Comparison of ENCODE assay signal across 8 cellular contexts in the genomic region with DNA sequence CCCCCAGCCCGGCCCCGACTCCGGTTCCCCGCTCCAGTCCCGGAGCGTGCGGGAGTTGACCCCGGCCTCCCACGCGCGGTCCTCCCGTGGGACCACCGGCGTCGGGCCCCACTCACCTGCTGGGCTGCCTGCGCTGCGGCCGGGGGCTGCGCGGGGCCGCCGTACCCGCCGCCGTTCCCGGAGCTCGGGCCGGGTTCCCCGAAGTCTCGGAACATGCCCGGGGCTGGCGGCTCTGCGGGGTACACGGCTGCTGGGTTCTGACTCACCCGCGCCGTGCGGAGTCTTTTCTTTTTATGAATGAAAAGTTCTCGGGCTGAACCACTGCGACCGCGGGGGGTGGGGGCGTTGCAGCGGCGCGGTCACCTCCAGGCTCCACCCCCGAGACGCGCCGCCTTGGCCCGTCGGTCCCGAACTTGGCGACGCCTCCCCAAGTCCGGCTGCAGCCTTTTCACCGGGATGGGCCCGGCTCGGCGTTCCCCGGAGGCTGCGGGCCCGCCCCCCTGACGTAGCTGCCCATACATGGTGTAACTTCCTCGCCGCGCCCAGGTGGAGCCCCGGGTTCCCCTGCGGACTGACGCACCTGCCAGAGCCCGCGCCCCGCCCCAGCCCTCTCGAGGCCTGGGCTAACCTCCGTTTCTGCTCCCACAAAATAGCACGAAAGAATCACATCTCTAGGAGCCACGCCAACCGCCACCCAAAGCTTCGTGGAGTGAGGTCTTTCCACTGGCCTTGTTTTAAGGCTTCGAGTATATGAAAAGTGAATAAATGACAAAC. TPM values are rescaled to one million over a fixed set of nuclear protein-coding genes. Genes with fewer than 3 reads are reported as not detected.
DNase-seq lines count a peak whose midpoint lies in the region; ATAC-seq and TF ChIP-seq lines count a peak whose summit lies in the region.

Gene FOSL1, minus strand, starts transcription at position 264 of the 774 bp plus-strand sequence. Its CDS starts 49 bp downstream, at position 215.

- TF ChIP-seq CTCF in A673 (conservative IDR thresholded peaks at IDR 0.05; ENCODE audit: low read depth, low read length) = no peak

- no peaks in the 10 kb centered on the region for H3K36me3 ChIP-seq in A673 (ENCODE audit: insufficient read depth, low read length, poor library complexity, severe bottlenecking)

- H3K9me3 Mint-ChIP-seq in activated CD8-positive, alpha-beta T cell treated with anti-CD3 and anti-CD28 coated beads, Interleukin-2, amount 10 ng/mL, durations not matched to agents 7 days and 5 days (ENCODE audit: insufficient read depth) = no peaks in the 10 kb centered on the region

- intact Hi-C loops in A673 (cut with micrococcal nuclease; ENCODE audit: unreplicated experiment) = no loop called here

- peaks cover 5% of the 10 kb centered on the region for H3K36me3 Mint-ChIP-seq in activated CD8-positive, alpha-beta T cell treated with anti-CD3 and anti-CD28 coated beads, Interleukin-2, amount 10 ng/mL, durations not matched to agents 7 days and 5 days (ENCODE audit: low read depth)

- ATAC-seq in GM18519 (IDR thresholded peaks at IDR 0.05; ENCODE audit: low FRiP score, unreplicated experiment) = peak; percentile 46
- ATAC-seq in HG03039 (IDR thresholded peaks at IDR 0.05; ENCODE audit: unreplicated experiment) = peak; percentile 58
- peak; percentile 88 for ATAC-seq in activated CD8-positive, alpha-beta T cell treated with anti-CD3 and anti-CD28 coated beads, Interleukin-2, amount 10 ng/mL, durations not matched to agents 7 days and 5 days

- H3K4me1 ChIP-seq in A673 (ENCODE audit: insufficient read depth, low read length, poor library complexity, severe bottlenecking) = peaks cover 6% of the 10 kb centered on the region

- peak within 1 kb of the TSS; percentile 71 for H3K27ac Mint-ChIP-seq in activated CD8-positive, alpha-beta T cell treated with anti-CD3 and anti-CD28 coated beads, Interleukin-2, amount 10 ng/mL, durations not matched to agents 7 days and 5 days

- POLR2A ChIA-PET in A673 (lab: Charles Lee; ENCODE audit: low non-redundant PET) = interaction anchor here (0.6 kb wide), 2 partner anchors 11 to 1405 kb away, joined by 3 to 5 read pairs; no protein-coding TSS in a partner anchor
- POLR2A ChIA-PET in activated CD8-positive, alpha-beta T cell treated with anti-CD3 and anti-CD28 coated beads, Interleukin-2, amount 10 ng/mL, durations not matched to agents 7 days and 5 days (lab: Charles Lee) = interaction anchor here (1.2 to 6.5 kb wide), 4 partner anchors 9 to 53 kb away, joined by 3 to 64 read pairs (median 8); partner anchors contain the start of genes CCDC85B and FIBP

- no TSS peak for BruUV-seq in A673 (replicated peaks; lab: Mats Ljungman, UMichigan)

- CTCF ChIA-PET in A673 (lab: Charles Lee) = interaction anchor here (1.2 to 1.8 kb wide), 2 partner anchors 12 to 15 kb away, joined by 3 to 11 read pairs; partner anchors contain the start of gene FIBP
- CTCF ChIA-PET in activated CD8-positive, alpha-beta T cell treated with anti-CD3 and anti-CD28 coated beads, Interleukin-2, amount 10 ng/mL, durations not matched to agents 7 days and 5 days (lab: Charles Lee) = interaction anchor here (0.5 to 3.7 kb wide), 7 partner anchors 10 to 438 kb away, joined by 3 to 55 read pairs (median 8); partner anchors contain the start of genes CCDC85B, FIBP and MUS81

- no peaks in the 10 kb centered on the region for H3K27me3 Mint-ChIP-seq in activated CD8-positive, alpha-beta T cell treated with anti-CD3 and anti-CD28 coated beads, Interleukin-2, amount 10 ng/mL, durations not matched to agents 7 days and 5 days (ENCODE audit: low read depth)

- peak within 1 kb of the TSS; percentile 47 for H3K27ac ChIP-seq in A673 (ENCODE audit: low read depth, low read length, poor library complexity, severe bottlenecking)

- H3K9me3 ChIP-seq in A673 (ENCODE audit: low read depth, low read length, poor library complexity, severe bottlenecking) = no peaks in the 10 kb centered on the region

- no peaks in the 10 kb centered on the region for H3K27me3 ChIP-seq in A673 (replicated peaks; ENCODE audit: insufficient read depth, low read depth, low read length, poor library complexity)

- peak within 1 kb of the TSS; percentile 66 for H3K4me3 Mint-ChIP-seq in activated CD8-positive, alpha-beta T cell treated with anti-CD3 and anti-CD28 coated beads, Interleukin-2, amount 10 ng/mL, durations not matched to agents 7 days and 5 days

- H3K4me3 ChIP-seq in A673 (ENCODE audit: low read depth, low read length, poor library complexity, severe bottlenecking) = peak within 1 kb of the TSS; percentile 65

- H3K4me1 Mint-ChIP-seq in activated CD8-positive, alpha-beta T cell treated with anti-CD3 and anti-CD28 coated beads, Interleukin-2, amount 10 ng/mL, durations not matched to agents 7 days and 5 days (ENCODE audit: low read depth) = peaks cover 59% of the 10 kb centered on the region

- DNase-seq in A673 (ENCODE audit: low spot score) (peak; percentile 94), NCI-H460 (ENCODE audit: extremely low read depth, low read depth) (peak; percentile 90), medulla oblongata (ENCODE audit: extremely low spot score) (peak; percentile 71)
- DNase-seq in activated CD8-positive, alpha-beta T cell treated with anti-CD3 and anti-CD28 coated beads, Interleukin-2, amount 10 ng/mL, durations not matched to agents 7 days and 5 days = peak; percentile 94
- peak; percentile 93 for DNase-seq in effector CD4-positive, alpha-beta T cell
- DNase-seq in stimulated activated CD4-positive, alpha-beta T cell treated with anti-CD3 and anti-CD28 coated beads, TNF-alpha, amount 100 ng/mL, for 4 hours (ENCODE audit: low read depth in 3 of 3) = peak; percentile 89 to 91 (median 90)

RNA-seq across cellular contexts. Expression of gene FOSL1, which starts in this region (rescaled TPM):
- 12.6 and 29.0 TPM in 2 replicates for total RNA-seq in A673 (2021)
- 56.1 and 58.4 TPM in 2 replicates for total RNA-seq in NCI-H460 (2014; rRNA removed; shearing (Covaris generic))
- polyA plus RNA-seq in NCI-H460 (2014; cell fraction: nucleus; rRNA removed) = 11.9 and 12.4 TPM in 2 replicates
- 1 to 10 TPM; 2.3 to 3.8 TPM for total RNA-seq in activated CD8-positive, alpha-beta T cell treated with anti-CD3 and anti-CD28 coated beads, Interleukin-2, amount 10 ng/mL, durations not matched to agents 7 days and 5 days

Comparison
In these comparisons a context has a peak if more than half of its experiments do, and no peak if none do; other contexts are left out.
1. Peak in every context shown above with its lines: DNase-seq, ATAC-seq, H3K4me3 ChIP-seq and H3K27ac ChIP-seq.